In genomic region chr12:47318963-47319362, GRCh38 we compare ENCODE assay signal across 15 cellular contexts.
DNase-seq lines count a peak whose midpoint lies in the region; ATAC-seq and TF ChIP-seq lines count a peak whose summit lies in the region.
"Had no signal": no experiment of that assay in that cellular context is flagged by ENCODE, and none has a peak within 500 bp of the region (broad histone marks: within the 10 kb centered on the region; RNA-seq: fewer than 3 reads in every experiment).

No MANE protein-coding gene starts in this region.

- peaks cover 0 to 4% (median 0%) of the 10 kb centered on the region in 5 donors for H3K9me3 Mint-ChIP-seq in CD8-positive, alpha-beta memory T cell
- peaks cover 5% of the 10 kb centered on the region for H3K9me3 Mint-ChIP-seq in T-helper 1 cell treated with Interleukin-12 subunit alpha and Interleukin-12 subunit beta and Interleukin-4 antibody, amounts not matched to agents 30 μg/mL and 1 μg/mL, for 36 hours
- no peaks in the 10 kb centered on the region for H3K9me3 Mint-ChIP-seq in dendritic cell treated with granulocyte-macrophage colony-stimulating factor and Interleukin-4, amounts not matched to agents 40 ng/mL and 50 ng/mL, for 4 days
- H3K9me3 Mint-ChIP-seq in stimulated activated memory B cell treated with anti-CD40 and anti-IgM and Interleukin-4, amounts not matched to agents 10 μg/mL and 1 μg/mL and 100 μg/mL, for 72 hours: no peaks in the 10 kb centered on the region
- H3K9me3 Mint-ChIP-seq in Calu3 (ENCODE audit: low read depth, unreplicated experiment): no peaks in the 10 kb centered on the region

- H3K9me3 ChIP-seq in CD8-positive, alpha-beta memory T cell (ENCODE audit: low read length): no peaks in the 10 kb centered on the region

- peak overlapping the region in 7 of 8 donors; percentile 12 to 82 (median 70) for H3K27ac Mint-ChIP-seq in CD8-positive, alpha-beta memory T cell
- H3K27ac Mint-ChIP-seq in T-helper 1 cell treated with Interleukin-12 subunit alpha and Interleukin-12 subunit beta and Interleukin-4 antibody, amounts not matched to agents 30 μg/mL and 1 μg/mL, for 36 hours: peak overlapping the region; percentile 57
- peak overlapping the region; percentile 7 for H3K27ac Mint-ChIP-seq in dendritic cell treated with granulocyte-macrophage colony-stimulating factor and Interleukin-4, amounts not matched to agents 40 ng/mL and 50 ng/mL, for 4 days
- peak overlapping the region; percentile 88 for H3K27ac Mint-ChIP-seq in stimulated activated memory B cell treated with anti-CD40 and anti-IgM and Interleukin-4, amounts not matched to agents 10 μg/mL and 1 μg/mL and 100 μg/mL, for 72 hours
- no peak overlapping the region for H3K27ac Mint-ChIP-seq in Calu3 (ENCODE audit: unreplicated experiment)

- no peak overlapping the region for H3K27ac ChIP-seq in CD8-positive, alpha-beta memory T cell (ENCODE audit: low read depth, low read length)

- no TSS peak for BruUV-seq in Calu3 (replicated peaks; lab: Mats Ljungman, UMichigan)

- H3K27me3 Mint-ChIP-seq in CD8-positive, alpha-beta memory T cell: no peaks in the 10 kb centered on the region
- H3K27me3 Mint-ChIP-seq in T-helper 1 cell treated with Interleukin-12 subunit alpha and Interleukin-12 subunit beta and Interleukin-4 antibody, amounts not matched to agents 30 μg/mL and 1 μg/mL, for 36 hours (ENCODE audit: low read depth): no peaks in the 10 kb centered on the region
- H3K27me3 Mint-ChIP-seq in dendritic cell treated with granulocyte-macrophage colony-stimulating factor and Interleukin-4, amounts not matched to agents 40 ng/mL and 50 ng/mL, for 4 days: no peaks in the 10 kb centered on the region
- no peaks in the 10 kb centered on the region for H3K27me3 Mint-ChIP-seq in stimulated activated memory B cell treated with anti-CD40 and anti-IgM and Interleukin-4, amounts not matched to agents 10 μg/mL and 1 μg/mL and 100 μg/mL, for 72 hours
- H3K27me3 Mint-ChIP-seq in Calu3 (ENCODE audit: unreplicated experiment): no peaks in the 10 kb centered on the region

- DNase-seq in CD8-positive, alpha-beta memory T cell: peak in 2 of 5 donors; percentile 43 to 55
- no peak for DNase-seq in GM20000 (ENCODE audit: low spot score)
- no peak for DNase-seq in Calu3
- DNase-seq: EL, H7, Kasumi-1, NCI-H1105 treated with DMSO at 0.1 percent for 48 hours, NCI-H187 treated with DMSO at 0.1 percent for 48 hours, NCI-H774, Right ventricle myocardium superior had no signal

- peaks cover 41 to 57% (median 48%) of the 10 kb centered on the region in 3 donors for H3K4me1 Mint-ChIP-seq in CD8-positive, alpha-beta memory T cell
- H3K4me1 Mint-ChIP-seq in T-helper 1 cell treated with Interleukin-12 subunit alpha and Interleukin-12 subunit beta and Interleukin-4 antibody, amounts not matched to agents 30 μg/mL and 1 μg/mL, for 36 hours (ENCODE audit: low read depth): peaks cover 31% of the 10 kb centered on the region
- H3K4me1 Mint-ChIP-seq in dendritic cell treated with granulocyte-macrophage colony-stimulating factor and Interleukin-4, amounts not matched to agents 40 ng/mL and 50 ng/mL, for 4 days (ENCODE audit: low read depth): peaks cover 50% of the 10 kb centered on the region
- peaks cover 39% of the 10 kb centered on the region for H3K4me1 Mint-ChIP-seq in stimulated activated memory B cell treated with anti-CD40 and anti-IgM and Interleukin-4, amounts not matched to agents 10 μg/mL and 1 μg/mL and 100 μg/mL, for 72 hours
- H3K4me1 Mint-ChIP-seq in Calu3 (ENCODE audit: low read depth, unreplicated experiment): peaks cover under 1% of the 10 kb centered on the region

- TF ChIP-seq CTCF in GM20000 (IDR thresholded peaks at IDR 0.05; ENCODE audit: extremely low read depth, missing control alignments): no peak
- TF ChIP-seq CTCF in Calu3 (IDR thresholded peaks at IDR 0.05; ENCODE audit: unreplicated experiment): no peak

- H3K4me3 Mint-ChIP-seq in CD8-positive, alpha-beta memory T cell: peak overlapping the region in 3 of 7 donors; percentile 8 to 20 (median 10)
- H3K4me3 Mint-ChIP-seq in T-helper 1 cell treated with Interleukin-12 subunit alpha and Interleukin-12 subunit beta and Interleukin-4 antibody, amounts not matched to agents 30 μg/mL and 1 μg/mL, for 36 hours: no peak overlapping the region
- H3K4me3 Mint-ChIP-seq in dendritic cell treated with granulocyte-macrophage colony-stimulating factor and Interleukin-4, amounts not matched to agents 40 ng/mL and 50 ng/mL, for 4 days: no peak overlapping the region
- H3K4me3 Mint-ChIP-seq in stimulated activated memory B cell treated with anti-CD40 and anti-IgM and Interleukin-4, amounts not matched to agents 10 μg/mL and 1 μg/mL and 100 μg/mL, for 72 hours: no peak overlapping the region
- H3K4me3 Mint-ChIP-seq in Calu3 (ENCODE audit: low read depth, unreplicated experiment): no peak overlapping the region

- peaks cover 18% of the 10 kb centered on the region for H3K4me1 ChIP-seq in CD8-positive, alpha-beta memory T cell (ENCODE audit: insufficient read depth, low read length)

- H3K36me3 Mint-ChIP-seq in CD8-positive, alpha-beta memory T cell: no peaks in the 10 kb centered on the region
- H3K36me3 Mint-ChIP-seq in T-helper 1 cell treated with Interleukin-12 subunit alpha and Interleukin-12 subunit beta and Interleukin-4 antibody, amounts not matched to agents 30 μg/mL and 1 μg/mL, for 36 hours (ENCODE audit: low read depth): peaks cover 9% of the 10 kb centered on the region
- no peaks in the 10 kb centered on the region for H3K36me3 Mint-ChIP-seq in dendritic cell treated with granulocyte-macrophage colony-stimulating factor and Interleukin-4, amounts not matched to agents 40 ng/mL and 50 ng/mL, for 4 days (ENCODE audit: low read depth)
- no peaks in the 10 kb centered on the region for H3K36me3 Mint-ChIP-seq in stimulated activated memory B cell treated with anti-CD40 and anti-IgM and Interleukin-4, amounts not matched to agents 10 μg/mL and 1 μg/mL and 100 μg/mL, for 72 hours
- no peaks in the 10 kb centered on the region for H3K36me3 Mint-ChIP-seq in Calu3 (ENCODE audit: insufficient read depth, unreplicated experiment)

- CTCF ChIA-PET in CD8-positive, alpha-beta memory T cell (lab: Charles Lee): no interaction called here
- CTCF ChIA-PET in Calu3 (lab: Charles Lee): no interaction called here

- no peaks in the 10 kb centered on the region for H3K27me3 ChIP-seq in CD8-positive, alpha-beta memory T cell (ENCODE audit: insufficient read depth, low read length, poor library complexity, severe bottlenecking)

- POLR2A ChIA-PET in CD8-positive, alpha-beta memory T cell (lab: Charles Lee): no interaction called here

- ATAC-seq in stimulated activated memory B cell treated with anti-CD40 and anti-IgM and Interleukin-4, amounts not matched to agents 10 μg/mL and 1 μg/mL and 100 μg/mL, for 72 hours: peak; percentile 71
- no peak for ATAC-seq in GM21717 (IDR thresholded peaks at IDR 0.05; ENCODE audit: unreplicated experiment)
- ATAC-seq: Panc1 had no signal

- H3K4me3 ChIP-seq in CD8-positive, alpha-beta memory T cell (ENCODE audit: low read length): no peak overlapping the region

- no peaks in the 10 kb centered on the region for H3K36me3 ChIP-seq in CD8-positive, alpha-beta memory T cell (ENCODE audit: insufficient read depth, low read length)

- intact Hi-C loops in dendritic cell treated with granulocyte-macrophage colony-stimulating factor and Interleukin-4, amounts not matched to agents 40 ng/mL and 50 ng/mL, for 4 days (cut with micrococcal nuclease): no loop called here
- intact Hi-C loops in Calu3 (cut with micrococcal nuclease; ENCODE audit: unreplicated experiment): no loop called here
